In genomic region chr1:2127181-2128145, GRCh38 we compare ENCODE assay signal across 8 cellular contexts.
DNase-seq lines count a peak whose midpoint lies in the region; ATAC-seq lines count a peak whose summit lies in the region.

No MANE protein-coding gene starts in this region.

- DNase-seq in activated naive CD4-positive, alpha-beta T cell treated with anti-CD3 and anti-CD28 coated beads, Interleukin-2, amount 50 U/mL, for 16 hours = no peak
- DNase-seq in mesenchymal stem cell (no peak), aorta (peak; percentile 53 to 72), NCI-H82 (lab: John Stamatoyannopoulos, UW) (no peak), NCI-H446 (lab: John Stamatoyannopoulos, UW) (no peak), foreskin melanocyte (no peak)

- H3K36me3 Mint-ChIP-seq in activated naive CD4-positive, alpha-beta T cell treated with anti-CD3 and anti-CD28 coated beads, Interleukin-2, amount 50 U/mL, for 24 hours = no peaks in the 10 kb centered on the region

- H3K27ac Mint-ChIP-seq in activated naive CD4-positive, alpha-beta T cell treated with anti-CD3 and anti-CD28 coated beads, Interleukin-2, amount 50 U/mL, for 24 hours = peak overlapping the region; percentile 62

- H3K9me3 Mint-ChIP-seq in activated naive CD4-positive, alpha-beta T cell treated with anti-CD3 and anti-CD28 coated beads, Interleukin-2, amount 50 U/mL, for 24 hours = no peaks in the 10 kb centered on the region

- intact Hi-C loops in aorta (cut with DNase I) = no loop called here

- no peak overlapping the region for H3K18ac ChIP-seq in mesenchymal stem cell (ENCODE audit: low read depth in 1 of 2, low read length in 2 of 2)

- no peak overlapping the region for H3K4me2 ChIP-seq in mesenchymal stem cell (ENCODE audit: low read length, poor library complexity, severe bottlenecking)

- H3K36me3 ChIP-seq in mesenchymal stem cell (ENCODE audit: control insufficient read depth in 1 of 2, insufficient read depth in 2 of 2, low read depth in 1 of 2, low read length in 2 of 2) (peaks cover 0 to 37% of the 10 kb centered on the region in 2 experiments), aorta (ENCODE audit: control insufficient read depth in 1 of 2, insufficient read depth in 2 of 2, low read length in 1 of 2) (no peaks in the 10 kb centered on the region)

- WGBS in mesenchymal stem cell = 89% methylated on average over 28 of the region's 30 CpGs
- 46 to 50% methylated on average over 30 of the region's 30 CpGs for WGBS in aorta, 2 donors

- peak overlapping the region; percentile 66 for H3K27ac ChIP-seq in angular gyrus (ENCODE audit: low read depth, low read length)
- H3K27ac ChIP-seq in mesenchymal stem cell (ENCODE audit: low read length, poor library complexity, severe bottlenecking) = no peak overlapping the region
- no peak overlapping the region for H3K27ac ChIP-seq in aorta (ENCODE audit: low read depth in 1 of 2, low read length in 2 of 2)

- H3K9ac ChIP-seq in mesenchymal stem cell (ENCODE audit: low read length) = no peak overlapping the region

- H3K4me3 ChIP-seq in mesenchymal stem cell (ENCODE audit: insufficient read depth in 1 of 2, low read depth in 1 of 2, low read length in 2 of 2) (no peak overlapping the region), aorta (ENCODE audit: low read length in 2 of 2) (no peak overlapping the region)

- H3K4ac ChIP-seq in mesenchymal stem cell (ENCODE audit: low read depth in 1 of 2, low read length in 2 of 2) = no peak overlapping the region

- H2BK15ac ChIP-seq in mesenchymal stem cell (ENCODE audit: low read depth, poor library complexity, severe bottlenecking) = no peak overlapping the region

- no peak overlapping the region for H2BK12ac ChIP-seq in mesenchymal stem cell (ENCODE audit: low read length in 2 of 2)

- no peak for ATAC-seq in aorta (ENCODE audit: low FRiP score)

- no peak overlapping the region for H2BK120ac ChIP-seq in mesenchymal stem cell (ENCODE audit: low read depth, low read length)

- peak overlapping the region; percentile 76 for H3K4me3 Mint-ChIP-seq in activated naive CD4-positive, alpha-beta T cell treated with anti-CD3 and anti-CD28 coated beads, Interleukin-2, amount 50 U/mL, for 24 hours

- peak overlapping the region; percentile 23 for H2BK5ac ChIP-seq in mesenchymal stem cell (ENCODE audit: low read depth, low read length, poor library complexity, severe bottlenecking)

- H3K4me1 Mint-ChIP-seq in activated naive CD4-positive, alpha-beta T cell treated with anti-CD3 and anti-CD28 coated beads, Interleukin-2, amount 50 U/mL, for 24 hours = peaks cover 23% of the 10 kb centered on the region

- H3K27me3 ChIP-seq in mesenchymal stem cell (ENCODE audit: control insufficient read depth in 1 of 2, insufficient read depth in 1 of 2, low read length in 2 of 2) (peaks cover 0 to 31% of the 10 kb centered on the region in 2 experiments), aorta (ENCODE audit: control insufficient read depth in 1 of 2, insufficient read depth in 2 of 2, low read length in 1 of 2) (no peaks in the 10 kb centered on the region)

- no peak overlapping the region for H2AFZ ChIP-seq in mesenchymal stem cell (ENCODE audit: low read depth, low read length)

- peaks cover 15% of the 10 kb centered on the region for H3K4me1 ChIP-seq in mesenchymal stem cell (ENCODE audit: control insufficient read depth, insufficient read depth, low read depth, low read length)
- H3K4me1 ChIP-seq in aorta (ENCODE audit: control insufficient read depth in 1 of 2, insufficient read depth in 2 of 2, low read length in 2 of 2) = no peaks in the 10 kb centered on the region

- no peak overlapping the region for H2AK5ac ChIP-seq in mesenchymal stem cell (ENCODE audit: low read length, severe bottlenecking)

- H3K79me1 ChIP-seq in mesenchymal stem cell (replicated peaks; ENCODE audit: low read length, poor library complexity, severe bottlenecking) = peaks cover 32% of the 10 kb centered on the region

- no peaks in the 10 kb centered on the region for H3K9me3 ChIP-seq in mesenchymal stem cell (ENCODE audit: control insufficient read depth, low read length)
- no peaks in the 10 kb centered on the region for H3K9me3 ChIP-seq in aorta (ENCODE audit: control insufficient read depth, low read length)

- H4K8ac ChIP-seq in mesenchymal stem cell (ENCODE audit: low read length) = no peak overlapping the region

- H3K23ac ChIP-seq in mesenchymal stem cell (ENCODE audit: low read length in 2 of 2) = no peak overlapping the region

- no peaks in the 10 kb centered on the region for H3K27me3 Mint-ChIP-seq in activated naive CD4-positive, alpha-beta T cell treated with anti-CD3 and anti-CD28 coated beads, Interleukin-2, amount 50 U/mL, for 24 hours

- no peak overlapping the region for H3K14ac ChIP-seq in mesenchymal stem cell (ENCODE audit: low read length in 2 of 2)

- peak overlapping the region; percentile 46 for H4K91ac ChIP-seq in mesenchymal stem cell (ENCODE audit: low read length)

Comparison
In these comparisons a context has a peak if more than half of its experiments do, and no peak if none do; other contexts are left out.
1. DNase-seq: peak in aorta (2 of 2); none in activated naive CD4-positive, alpha-beta T cell treated with anti-CD3 and anti-CD28 coated beads, Interleukin-2, amount 50 U/mL, for 16 hours (single experiment), mesenchymal stem cell (single experiment), NCI-H82 (single experiment), NCI-H446 (0 of 2) and foreskin melanocyte (single experiment).